15 cellular contexts compared by ENCODE assay signal in the genomic region with DNA sequence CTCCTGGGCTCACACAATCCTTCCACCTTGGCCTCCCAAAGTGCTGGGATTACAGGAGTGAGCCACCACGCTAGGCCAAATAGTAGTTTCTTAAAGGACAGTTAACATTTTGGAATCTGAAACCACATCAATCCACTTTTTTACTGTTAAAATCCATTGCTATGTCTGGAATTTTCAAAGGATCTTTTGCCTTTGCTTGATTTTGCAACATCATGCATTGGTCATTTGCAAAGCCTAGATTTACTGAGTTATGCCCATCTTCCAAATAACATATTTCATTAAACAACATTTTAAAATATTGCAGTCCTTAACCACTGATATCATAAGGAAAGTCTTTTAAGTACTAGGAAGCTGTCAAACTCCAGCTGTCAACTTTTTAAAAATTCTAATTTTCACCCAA.
DNase-seq lines count a peak whose midpoint lies in the region; ATAC-seq, FAIRE-seq and TF ChIP-seq lines count a peak whose summit lies in the region.
"Had no signal": no experiment of that assay in that cellular context is flagged by ENCODE, and none has a peak within 500 bp of the region (broad histone marks: within the 10 kb centered on the region; RNA-seq: fewer than 3 reads in every experiment).

No MANE protein-coding gene starts in this region.

- FAIRE-seq in TTC549 (lab: Jason Lieb, UNC), result peak; percentile 42

- no peak for DNase-seq in activated gamma-delta T cell treated with Interleukin-2 at 50 U/mL for 16 hours
- no peak for DNase-seq in head of caudate nucleus
- DNase-seq: activated CD4-positive, alpha-beta T cell treated with anti-CD3 and anti-CD28 coated beads for 4 hours; activated T-cell treated with anti-CD3 and anti-CD28 coated beads, Interleukin-2, amount 50 U/mL, for 72 hours; aorta; DMS79 treated with DMSO at 0.1 percent for 48 hours; mesendoderm; NCI-H510A; stimulated activated CD4-positive, alpha-beta T cell treated with anti-CD3 and anti-CD28 coated beads, Interleukin-1b, Interleukin-23, amount 100 ng/mL, for 48 hours had no signal

- peaks cover 20% of the 10 kb centered on the region for H3K4me1 Mint-ChIP-seq in nephron

- H3K27ac Mint-ChIP-seq in nephron, result peak overlapping the region; percentile 22 to 62 (median 50)
- H3K27ac Mint-ChIP-seq: progenitor cell of endocrine pancreas; T-helper 1 cell treated with Interleukin-12 subunit alpha and Interleukin-12 subunit beta and Interleukin-4 antibody, amounts not matched to agents 30 μg/mL and 1 μg/mL, for 36 hours had no signal

- H3K4me2 ChIP-seq in BLaER1 treated with 17β-estradiol and CSF1 and Interleukin-3, amounts not matched to agents 10 nM and 100 nM, result peak overlapping the region; percentile 84 to 96 (median 90)

- peaks cover 45 to 74% (median 66%) of the 10 kb centered on the region in 11 experiments for H4K20me1 ChIP-seq in BLaER1 treated with 17β-estradiol and CSF1 and Interleukin-3, amounts not matched to agents 10 nM and 100 nM

- H3K36me3 Mint-ChIP-seq in nephron (ENCODE audit: low read depth), result peaks cover 11% of the 10 kb centered on the region

- H3K9me3 ChIP-seq in BLaER1 treated with 17β-estradiol and CSF1 and Interleukin-3, amounts not matched to agents 10 nM and 100 nM (replicated peaks in 1 of 11), result no peaks in the 10 kb centered on the region

- H3K4me3 ChIP-seq in BLaER1 treated with 17β-estradiol and CSF1 and Interleukin-3, amounts not matched to agents 10 nM and 100 nM, result no peak overlapping the region

- no peak for ATAC-seq in HG03469 (IDR thresholded peaks at IDR 0.05; ENCODE audit: unreplicated experiment)
- ATAC-seq: activated T-cell treated with anti-CD3 and anti-CD28 coated beads, Interleukin-2, amount 50 U/mL, for 72 hours had no signal

- peaks cover 31 to 42% (median 39%) of the 10 kb centered on the region in 10 experiments for H3K4me1 ChIP-seq in BLaER1 treated with 17β-estradiol and CSF1 and Interleukin-3, amounts not matched to agents 10 nM and 100 nM

- peak overlapping the region in 7 of 11 experiments; percentile 1 to 89 (median 41); a peak in 7 of 22 replicates for H3K27ac ChIP-seq in BLaER1 treated with 17β-estradiol and CSF1 and Interleukin-3, amounts not matched to agents 10 nM and 100 nM

- peak overlapping the region; percentile 43 to 63 (median 61) for H3K4me3 Mint-ChIP-seq in nephron
- H3K4me3 Mint-ChIP-seq: T-helper 1 cell treated with Interleukin-12 subunit alpha and Interleukin-12 subunit beta and Interleukin-4 antibody, amounts not matched to agents 30 μg/mL and 1 μg/mL, for 36 hours had no signal

- H3K36me3 ChIP-seq in BLaER1 treated with 17β-estradiol and CSF1 and Interleukin-3, amounts not matched to agents 10 nM and 100 nM, result peaks cover 18 to 40% (median 27%) of the 10 kb centered on the region in 11 experiments; a peak in 21 of 22 replicates

- TF ChIP-seq CTCF in nephron (IDR thresholded peaks at IDR 0.05; ENCODE audit: unreplicated experiment in 3 of 3), result no peak

- intact Hi-C loops in head of caudate nucleus (cut with DNase I), result loop anchor here (5.0 to 10.0 kb wide), 2 partner anchors 76 to 159 kb away; a partner anchor contains a TSS

- H3K9ac ChIP-seq in BLaER1 treated with 17β-estradiol and CSF1 and Interleukin-3, amounts not matched to agents 10 nM and 100 nM, result no peak overlapping the region; a peak in 1 of 22 replicates

- no peaks in the 10 kb centered on the region for H3K9me3 Mint-ChIP-seq in nephron
- H3K9me3 Mint-ChIP-seq: activated T-cell treated with anti-CD3 and anti-CD28 coated beads, Interleukin-2, amount 50 U/mL, for 72 hours; T-helper 1 cell treated with Interleukin-12 subunit alpha and Interleukin-12 subunit beta and Interleukin-4 antibody, amounts not matched to agents 30 μg/mL and 1 μg/mL, for 36 hours had no signal

- no peaks in the 10 kb centered on the region for H3K27me3 ChIP-seq in BLaER1 treated with 17β-estradiol and CSF1 and Interleukin-3, amounts not matched to agents 10 nM and 100 nM

- no peaks in the 10 kb centered on the region for H3K27me3 Mint-ChIP-seq in nephron (ENCODE audit: low read depth)
- H3K27me3 Mint-ChIP-seq: progenitor cell of endocrine pancreas had no signal
